In genomic region chr4:140523857-140524742, GRCh38 we compare ENCODE assay signal across 8 cellular contexts. TPM values are rescaled to one million over a fixed set of nuclear protein-coding genes. Genes with fewer than 3 reads are reported as not detected.
DNase-seq lines count a peak whose midpoint lies in the region; ATAC-seq, FAIRE-seq and TF ChIP-seq lines count a peak whose summit lies in the region.

TSS of gene ELMOD2 (plus strand) at chr4:140524168. CDS start at chr4:140525429, 1,261 bp downstream.

- TF ChIP-seq CTCF in AG04449 (IDR thresholded peaks at IDR 0.05; ENCODE audit: insufficient read depth, low read length, missing control alignments) = peak; percentile 94
- TF ChIP-seq CTCF in WERI-Rb-1 (IDR thresholded peaks at IDR 0.05; ENCODE audit: low read depth, low read length) = peak; percentile 97
- TF ChIP-seq CTCF in bronchial epithelial cell (IDR thresholded peaks at IDR 0.05; ENCODE audit: insufficient read depth, low read length, severe bottlenecking) = peak; percentile 99

- H3K36me3 ChIP-seq in WERI-Rb-1 (peaks cover 7% of the 10 kb centered on the region), bronchial epithelial cell (ENCODE audit: control insufficient read depth, insufficient read depth, low read length) (no peaks in the 10 kb centered on the region)

- H3K27me3 ChIP-seq in WERI-Rb-1 (ENCODE audit: insufficient read depth, low read depth, severe bottlenecking) = no peaks in the 10 kb centered on the region
- no peaks in the 10 kb centered on the region for H3K27me3 ChIP-seq in bronchial epithelial cell (ENCODE audit: control insufficient read depth, insufficient read depth, low read length)

- peak; percentile 65 for DNase-seq in AG04449 (ENCODE audit: low read depth, low spot score)
- DNase-seq in NCI-H2196 treated with DMSO at 0.1 percent for 48 hours (lab: John Stamatoyannopoulos, UW; ENCODE audit: unreplicated experiment) = peak; percentile 83
- DNase-seq in WERI-Rb-1 = peak; percentile 99
- peak; percentile 88 for DNase-seq in bronchial epithelial cell (ENCODE audit: low read depth)
- DNase-seq in iPS-NIHi7 (ENCODE audit: extremely low spot score) = peak; percentile 100
- DNase-seq in smooth muscle cell of the brain vasculature (ENCODE audit: low read depth, low spot score) = peak; percentile 90

- POLR2A ChIA-PET in AG04449 (lab: Yijun Ruan, JAX) = interaction anchor here (0.9 to 1.7 kb wide), 3 partner anchors 10 to 151 kb away, joined by 3 to 8 read pairs (median 3); partner anchors contain the start of gene SCOC

- peak; percentile 100 for ATAC-seq in GM18868 (IDR thresholded peaks at IDR 0.05; ENCODE audit: unreplicated experiment)
- ATAC-seq in HG03135 (IDR thresholded peaks at IDR 0.05; ENCODE audit: unreplicated experiment) = peak; percentile 100

- H3K9me3 ChIP-seq in WERI-Rb-1 (ENCODE audit: severe bottlenecking) = no peaks in the 10 kb centered on the region

- H3K4me3 ChIP-seq in AG04449 (ENCODE audit: low read depth, low read length) (peak within 1 kb of the TSS; percentile 86), WERI-Rb-1 (ENCODE audit: low read depth, low read length) (peak within 1 kb of the TSS; percentile 62), bronchial epithelial cell (ENCODE audit: low read depth, low read length) (peak within 1 kb of the TSS; percentile 89)

- FAIRE-seq in bronchial epithelial cell (lab: Jason Lieb, UNC) = no peak

- H3K27ac ChIP-seq in WERI-Rb-1 = peak within 1 kb of the TSS; percentile 86

- CTCF ChIA-PET in AG04449 (lab: Yijun Ruan, JAX) = interaction anchor here (0.8 to 2.4 kb wide), 14 partner anchors 9 to 511 kb away, joined by 3 to 24 read pairs (median 4); no protein-coding TSS in a partner anchor

RNA-seq across cellular contexts. Expression of gene ELMOD2, which starts in this region (rescaled TPM):
- 19.2 and 26.9 TPM in 2 replicates for total RNA-seq in bronchial epithelial cell

Comparison
In these comparisons a context has a peak if more than half of its experiments do, and no peak if none do; other contexts are left out.
1. Peak in every context shown above with its lines: DNase-seq, ATAC-seq, H3K4me3 ChIP-seq and H3K27ac ChIP-seq.